Comparison of ENCODE assay signal across 2 cellular contexts in the genomic region with DNA sequence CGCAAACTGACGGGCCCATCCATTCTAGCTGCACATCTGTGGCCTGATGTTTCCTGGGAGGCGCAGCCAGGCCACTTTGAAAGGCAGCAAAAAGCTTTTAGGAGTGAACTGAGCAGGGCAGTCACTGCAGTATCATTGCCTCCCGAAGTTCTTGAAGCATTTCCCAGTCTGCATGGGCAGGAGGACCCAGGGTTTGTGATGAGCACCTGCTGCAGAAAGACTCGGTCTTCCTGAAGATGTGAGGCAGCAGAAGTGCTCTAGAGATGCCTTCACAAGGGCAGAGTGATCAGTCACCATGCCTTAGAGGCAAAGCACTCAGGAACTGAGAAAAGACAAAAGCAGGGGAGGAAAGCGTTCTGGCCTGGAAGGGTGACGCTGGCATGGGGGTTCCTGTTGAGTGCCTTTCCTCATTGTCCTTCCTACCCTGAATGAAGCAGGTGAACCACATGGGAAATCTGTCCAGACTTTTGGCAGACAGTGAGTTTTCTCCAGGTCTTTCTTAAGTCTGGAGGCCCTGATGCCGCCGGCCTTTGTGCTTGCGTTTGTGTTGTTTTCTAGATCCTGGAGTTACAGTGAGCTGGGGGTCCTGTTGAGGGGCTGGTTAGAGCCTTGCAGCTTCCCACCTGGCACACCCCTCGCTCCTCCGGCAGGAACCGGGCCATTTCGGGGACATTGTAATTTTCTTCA.
TF ChIP-seq lines count a peak whose summit lies in the region.

No MANE protein-coding gene starts in this region.

TF ChIP-seq in H1, 55 proteins besides CTCF, POLR2A, EP300 and RAD21:
- TF ChIP-seq RFX5 (IDR thresholded peaks at IDR 0.05; ENCODE audit: borderline replicate concordance, low read depth, low read length) = no peak
- TF ChIP-seq KDM1A (IDR thresholded peaks at IDR 0.05; ENCODE audit: borderline replicate concordance, low read length) = no peak
- TF ChIP-seq GTF2F1 (IDR thresholded peaks at IDR 0.05; ENCODE audit: borderline replicate concordance, low read depth, low read length) = no peak
- TF ChIP-seq SUZ12 (IDR thresholded peaks at IDR 0.05; ENCODE audit: low read length) = no peak
- TF ChIP-seq, protein P1, sequence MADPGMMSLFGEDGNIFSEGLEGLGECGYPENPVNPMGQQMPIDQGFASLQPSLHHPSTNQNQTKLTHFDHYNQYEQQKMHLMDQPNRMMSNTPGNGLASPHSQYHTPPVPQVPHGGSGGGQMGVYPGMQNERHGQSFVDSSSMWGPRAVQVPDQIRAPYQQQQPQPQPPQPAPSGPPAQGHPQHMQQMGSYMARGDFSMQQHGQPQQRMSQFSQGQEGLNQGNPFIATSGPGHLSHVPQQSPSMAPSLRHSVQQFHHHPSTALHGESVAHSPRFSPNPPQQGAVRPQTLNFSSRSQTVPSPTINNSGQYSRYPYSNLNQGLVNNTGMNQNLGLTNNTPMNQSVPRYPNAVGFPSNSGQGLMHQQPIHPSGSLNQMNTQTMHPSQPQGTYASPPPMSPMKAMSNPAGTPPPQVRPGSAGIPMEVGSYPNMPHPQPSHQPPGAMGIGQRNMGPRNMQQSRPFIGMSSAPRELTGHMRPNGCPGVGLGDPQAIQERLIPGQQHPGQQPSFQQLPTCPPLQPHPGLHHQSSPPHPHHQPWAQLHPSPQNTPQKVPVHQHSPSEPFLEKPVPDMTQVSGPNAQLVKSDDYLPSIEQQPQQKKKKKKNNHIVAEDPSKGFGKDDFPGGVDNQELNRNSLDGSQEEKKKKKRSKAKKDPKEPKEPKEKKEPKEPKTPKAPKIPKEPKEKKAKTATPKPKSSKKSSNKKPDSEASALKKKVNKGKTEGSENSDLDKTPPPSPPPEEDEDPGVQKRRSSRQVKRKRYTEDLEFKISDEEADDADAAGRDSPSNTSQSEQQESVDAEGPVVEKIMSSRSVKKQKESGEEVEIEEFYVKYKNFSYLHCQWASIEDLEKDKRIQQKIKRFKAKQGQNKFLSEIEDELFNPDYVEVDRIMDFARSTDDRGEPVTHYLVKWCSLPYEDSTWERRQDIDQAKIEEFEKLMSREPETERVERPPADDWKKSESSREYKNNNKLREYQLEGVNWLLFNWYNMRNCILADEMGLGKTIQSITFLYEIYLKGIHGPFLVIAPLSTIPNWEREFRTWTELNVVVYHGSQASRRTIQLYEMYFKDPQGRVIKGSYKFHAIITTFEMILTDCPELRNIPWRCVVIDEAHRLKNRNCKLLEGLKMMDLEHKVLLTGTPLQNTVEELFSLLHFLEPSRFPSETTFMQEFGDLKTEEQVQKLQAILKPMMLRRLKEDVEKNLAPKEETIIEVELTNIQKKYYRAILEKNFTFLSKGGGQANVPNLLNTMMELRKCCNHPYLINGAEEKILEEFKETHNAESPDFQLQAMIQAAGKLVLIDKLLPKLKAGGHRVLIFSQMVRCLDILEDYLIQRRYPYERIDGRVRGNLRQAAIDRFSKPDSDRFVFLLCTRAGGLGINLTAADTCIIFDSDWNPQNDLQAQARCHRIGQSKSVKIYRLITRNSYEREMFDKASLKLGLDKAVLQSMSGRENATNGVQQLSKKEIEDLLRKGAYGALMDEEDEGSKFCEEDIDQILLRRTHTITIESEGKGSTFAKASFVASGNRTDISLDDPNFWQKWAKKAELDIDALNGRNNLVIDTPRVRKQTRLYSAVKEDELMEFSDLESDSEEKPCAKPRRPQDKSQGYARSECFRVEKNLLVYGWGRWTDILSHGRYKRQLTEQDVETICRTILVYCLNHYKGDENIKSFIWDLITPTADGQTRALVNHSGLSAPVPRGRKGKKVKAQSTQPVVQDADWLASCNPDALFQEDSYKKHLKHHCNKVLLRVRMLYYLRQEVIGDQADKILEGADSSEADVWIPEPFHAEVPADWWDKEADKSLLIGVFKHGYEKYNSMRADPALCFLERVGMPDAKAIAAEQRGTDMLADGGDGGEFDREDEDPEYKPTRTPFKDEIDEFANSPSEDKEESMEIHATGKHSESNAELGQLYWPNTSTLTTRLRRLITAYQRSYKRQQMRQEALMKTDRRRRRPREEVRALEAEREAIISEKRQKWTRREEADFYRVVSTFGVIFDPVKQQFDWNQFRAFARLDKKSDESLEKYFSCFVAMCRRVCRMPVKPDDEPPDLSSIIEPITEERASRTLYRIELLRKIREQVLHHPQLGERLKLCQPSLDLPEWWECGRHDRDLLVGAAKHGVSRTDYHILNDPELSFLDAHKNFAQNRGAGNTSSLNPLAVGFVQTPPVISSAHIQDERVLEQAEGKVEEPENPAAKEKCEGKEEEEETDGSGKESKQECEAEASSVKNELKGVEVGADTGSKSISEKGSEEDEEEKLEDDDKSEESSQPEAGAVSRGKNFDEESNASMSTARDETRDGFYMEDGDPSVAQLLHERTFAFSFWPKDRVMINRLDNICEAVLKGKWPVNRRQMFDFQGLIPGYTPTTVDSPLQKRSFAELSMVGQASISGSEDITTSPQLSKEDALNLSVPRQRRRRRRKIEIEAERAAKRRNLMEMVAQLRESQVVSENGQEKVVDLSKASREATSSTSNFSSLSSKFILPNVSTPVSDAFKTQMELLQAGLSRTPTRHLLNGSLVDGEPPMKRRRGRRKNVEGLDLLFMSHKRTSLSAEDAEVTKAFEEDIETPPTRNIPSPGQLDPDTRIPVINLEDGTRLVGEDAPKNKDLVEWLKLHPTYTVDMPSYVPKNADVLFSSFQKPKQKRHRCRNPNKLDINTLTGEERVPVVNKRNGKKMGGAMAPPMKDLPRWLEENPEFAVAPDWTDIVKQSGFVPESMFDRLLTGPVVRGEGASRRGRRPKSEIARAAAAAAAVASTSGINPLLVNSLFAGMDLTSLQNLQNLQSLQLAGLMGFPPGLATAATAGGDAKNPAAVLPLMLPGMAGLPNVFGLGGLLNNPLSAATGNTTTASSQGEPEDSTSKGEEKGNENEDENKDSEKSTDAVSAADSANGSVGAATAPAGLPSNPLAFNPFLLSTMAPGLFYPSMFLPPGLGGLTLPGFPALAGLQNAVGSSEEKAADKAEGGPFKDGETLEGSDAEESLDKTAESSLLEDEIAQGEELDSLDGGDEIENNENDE (IDR thresholded peaks at IDR 0.05; ENCODE audit: insufficient replicate concordance, low read length) = no peak
- TF ChIP-seq KDM4A (IDR thresholded peaks at IDR 0.05; ENCODE audit: low read depth, low read length, severe bottlenecking) = no peak
- TF ChIP-seq NANOG (IDR thresholded peaks at IDR 0.05; ENCODE audit: insufficient read depth, low read depth, low read length, poor library complexity, severe bottlenecking) = no peak
- no peak for TF ChIP-seq SIN3A (conservative IDR thresholded peaks at IDR 0.05 in 1 of 2, IDR thresholded peaks at IDR 0.05 in 1 of 2; ENCODE audit: low read depth in 1 of 2, low read length in 2 of 2)
- no peak for TF ChIP-seq TAF7 (optimal IDR thresholded peaks at IDR 0.05; ENCODE audit: borderline replicate concordance, low read depth, low read length)
- TF ChIP-seq, protein P2, sequence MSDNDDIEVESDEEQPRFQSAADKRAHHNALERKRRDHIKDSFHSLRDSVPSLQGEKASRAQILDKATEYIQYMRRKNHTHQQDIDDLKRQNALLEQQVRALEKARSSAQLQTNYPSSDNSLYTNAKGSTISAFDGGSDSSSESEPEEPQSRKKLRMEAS (IDR thresholded peaks at IDR 0.05) = no peak
- no peak for TF ChIP-seq CHD1 (IDR thresholded peaks at IDR 0.05; ENCODE audit: low read depth, low read length)
- no peak for TF ChIP-seq CBX8 (IDR thresholded peaks at IDR 0.05; ENCODE audit: borderline replicate concordance, low read depth, low read length)
- TF ChIP-seq BACH1 (IDR thresholded peaks at IDR 0.05; ENCODE audit: low read length) = no peak

TF ChIP-seq in neural cell, 6 proteins besides CTCF, POLR2A, EP300 and RAD21:
- TF ChIP-seq SMC3 (conservative IDR thresholded peaks at IDR 0.05; ENCODE audit: poor library complexity) (no peak), MXI1 (conservative IDR thresholded peaks at IDR 0.05; ENCODE audit: poor library complexity, severe bottlenecking) (no peak), EZH2 (IDR thresholded peaks at IDR 0.05; ENCODE audit: borderline replicate concordance, insufficient read depth, low read length, poor library complexity, severe bottlenecking) (no peak), POLR2AphosphoS5 (IDR thresholded peaks at IDR 0.05) (no peak), TAF1 (IDR thresholded peaks at IDR 0.05; ENCODE audit: low read depth) (no peak)
- TF ChIP-seq, protein P3, sequence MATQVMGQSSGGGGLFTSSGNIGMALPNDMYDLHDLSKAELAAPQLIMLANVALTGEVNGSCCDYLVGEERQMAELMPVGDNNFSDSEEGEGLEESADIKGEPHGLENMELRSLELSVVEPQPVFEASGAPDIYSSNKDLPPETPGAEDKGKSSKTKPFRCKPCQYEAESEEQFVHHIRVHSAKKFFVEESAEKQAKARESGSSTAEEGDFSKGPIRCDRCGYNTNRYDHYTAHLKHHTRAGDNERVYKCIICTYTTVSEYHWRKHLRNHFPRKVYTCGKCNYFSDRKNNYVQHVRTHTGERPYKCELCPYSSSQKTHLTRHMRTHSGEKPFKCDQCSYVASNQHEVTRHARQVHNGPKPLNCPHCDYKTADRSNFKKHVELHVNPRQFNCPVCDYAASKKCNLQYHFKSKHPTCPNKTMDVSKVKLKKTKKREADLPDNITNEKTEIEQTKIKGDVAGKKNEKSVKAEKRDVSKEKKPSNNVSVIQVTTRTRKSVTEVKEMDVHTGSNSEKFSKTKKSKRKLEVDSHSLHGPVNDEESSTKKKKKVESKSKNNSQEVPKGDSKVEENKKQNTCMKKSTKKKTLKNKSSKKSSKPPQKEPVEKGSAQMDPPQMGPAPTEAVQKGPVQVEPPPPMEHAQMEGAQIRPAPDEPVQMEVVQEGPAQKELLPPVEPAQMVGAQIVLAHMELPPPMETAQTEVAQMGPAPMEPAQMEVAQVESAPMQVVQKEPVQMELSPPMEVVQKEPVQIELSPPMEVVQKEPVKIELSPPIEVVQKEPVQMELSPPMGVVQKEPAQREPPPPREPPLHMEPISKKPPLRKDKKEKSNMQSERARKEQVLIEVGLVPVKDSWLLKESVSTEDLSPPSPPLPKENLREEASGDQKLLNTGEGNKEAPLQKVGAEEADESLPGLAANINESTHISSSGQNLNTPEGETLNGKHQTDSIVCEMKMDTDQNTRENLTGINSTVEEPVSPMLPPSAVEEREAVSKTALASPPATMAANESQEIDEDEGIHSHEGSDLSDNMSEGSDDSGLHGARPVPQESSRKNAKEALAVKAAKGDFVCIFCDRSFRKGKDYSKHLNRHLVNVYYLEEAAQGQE (IDR thresholded peaks at IDR 0.05; ENCODE audit: borderline replicate concordance) = no peak
